In genomic region chr5:73215525-73215890, GRCh38 we compare ENCODE assay signal across 10 cellular contexts. TPM values are rescaled to one million over a fixed set of nuclear protein-coding genes. Genes with fewer than 3 reads are reported as not detected.
DNase-seq lines count a peak whose midpoint lies in the region; ATAC-seq lines count a peak whose summit lies in the region.
"Had no signal": no experiment of that assay in that cellular context is flagged by ENCODE, and none has a peak within 500 bp of the region (broad histone marks: within the 10 kb centered on the region; RNA-seq: fewer than 3 reads in every experiment).

No MANE protein-coding gene starts in this region.

- peaks cover 0 to 14% (median 6%) of the 10 kb centered on the region in 7 donors for H3K4me1 Mint-ChIP-seq in naive thymus-derived CD4-positive, alpha-beta T cell

- no peak for DNase-seq in MG63
- no peak for DNase-seq in naive thymus-derived CD4-positive, alpha-beta T cell
- no peak for DNase-seq in iPS-NIHi7 (ENCODE audit: extremely low spot score)
- DNase-seq in AML-193 (lab: John Stamatoyannopoulos, UW) = no peak
- DNase-seq in Ammon's horn (ENCODE audit: low spot score) = no peak
- DNase-seq: DND-41 had no signal

- H3K9me3 Mint-ChIP-seq in naive thymus-derived CD4-positive, alpha-beta T cell = peaks cover 0 to 22% (median 4%) of the 10 kb centered on the region in 11 donors

- H3K36me3 Mint-ChIP-seq in naive thymus-derived CD4-positive, alpha-beta T cell = no peaks in the 10 kb centered on the region

- peak overlapping the region; percentile 94 for H2AFZ ChIP-seq in ACC112 (ENCODE audit: low read length, unreplicated experiment)

- no peaks in the 10 kb centered on the region for H3K36me3 ChIP-seq in ACC112 (ENCODE audit: insufficient read depth, low read length)
- H3K36me3 ChIP-seq in MG63 = no peaks in the 10 kb centered on the region
- no peaks in the 10 kb centered on the region for H3K36me3 ChIP-seq in esophagus (ENCODE audit: control insufficient read depth in 2 of 2, insufficient read depth in 2 of 2, low read length in 1 of 2)
- H3K36me3 ChIP-seq in naive thymus-derived CD4-positive, alpha-beta T cell (ENCODE audit: control insufficient read depth in 2 of 3, insufficient read depth in 3 of 3, low read length in 3 of 3) = no peaks in the 10 kb centered on the region

- 12 to 17% methylated on average over 10 of the region's 10 CpGs for WGBS in esophagus, 2 donors

- intact Hi-C loops in naive thymus-derived CD4-positive, alpha-beta T cell (cut with micrococcal nuclease) = loop anchor here in 1 of 2 donors (5.0 kb wide), 1 partner anchor 82 kb away; no protein-coding TSS in a partner anchor

- H3K27me3 ChIP-seq in ACC112 (ENCODE audit: insufficient read depth, low read length) (no peaks in the 10 kb centered on the region), MG63 (no peaks in the 10 kb centered on the region), esophagus (ENCODE audit: control insufficient read depth in 1 of 2, insufficient read depth in 2 of 2, low read length in 2 of 2) (peaks cover 0 to 3% of the 10 kb centered on the region in 2 donors)
- peaks cover 11 to 15% of the 10 kb centered on the region in 2 donors for H3K27me3 ChIP-seq in naive thymus-derived CD4-positive, alpha-beta T cell (ENCODE audit: control insufficient read depth in 2 of 2, insufficient read depth in 2 of 2, low read length in 2 of 2)

- peaks cover 19% of the 10 kb centered on the region for H3K4me1 ChIP-seq in ACC112 (ENCODE audit: control insufficient read depth, insufficient read depth, low read length, unreplicated experiment)
- H3K4me1 ChIP-seq in esophagus (ENCODE audit: control insufficient read depth in 2 of 2, insufficient read depth in 2 of 2, low read length in 1 of 2) = peaks cover 0 to 3% of the 10 kb centered on the region in 2 donors
- no peaks in the 10 kb centered on the region for H3K4me1 ChIP-seq in naive thymus-derived CD4-positive, alpha-beta T cell (ENCODE audit: control insufficient read depth in 2 of 2, insufficient read depth in 2 of 2, low read length in 2 of 2)

- H3K4me3 Mint-ChIP-seq in naive thymus-derived CD4-positive, alpha-beta T cell = peak overlapping the region in 8 of 10 donors; percentile 31 to 73 (median 62)

- H3K9me3 ChIP-seq in MG63 (no peaks in the 10 kb centered on the region), esophagus (ENCODE audit: control insufficient read depth in 2 of 2, insufficient read depth in 1 of 2, low read depth in 1 of 2, low read length in 1 of 2) (peaks cover 0 to 2% of the 10 kb centered on the region in 2 donors)
- no peaks in the 10 kb centered on the region for H3K9me3 ChIP-seq in naive thymus-derived CD4-positive, alpha-beta T cell (ENCODE audit: control insufficient read depth in 2 of 3, low read length in 3 of 3)

- H3K27ac ChIP-seq in ACC112 (ENCODE audit: low read depth, low read length) = no peak overlapping the region
- no peak overlapping the region for H3K27ac ChIP-seq in esophagus (ENCODE audit: low read depth in 2 of 2, low read length in 1 of 2)
- no peak overlapping the region for H3K27ac ChIP-seq in naive thymus-derived CD4-positive, alpha-beta T cell (ENCODE audit: low read depth, low read length)

- H3K79me2 ChIP-seq in ACC112 (ENCODE audit: control insufficient read depth, insufficient read depth, low read length, unreplicated experiment) = no peaks in the 10 kb centered on the region

- H3K27me3 Mint-ChIP-seq in naive thymus-derived CD4-positive, alpha-beta T cell = peaks cover 70 to 86% (median 82%) of the 10 kb centered on the region in 5 donors

- CTCF ChIA-PET in naive thymus-derived CD4-positive, alpha-beta T cell (lab: Charles Lee) = interaction anchor here (0.8 to 2.0 kb wide), 3 partner anchors 9 to 296 kb away, joined by 3 to 6 read pairs (median 6); no protein-coding TSS in a partner anchor

- no peak overlapping the region for H3K27ac Mint-ChIP-seq in naive thymus-derived CD4-positive, alpha-beta T cell

- peak overlapping the region; percentile 76 for H3K4me3 ChIP-seq in ACC112 (ENCODE audit: low read depth, low read length)
- H3K4me3 ChIP-seq in MG63 = peak overlapping the region; percentile 45
- peak overlapping the region; percentile 30 to 36 for H3K4me3 ChIP-seq in esophagus (ENCODE audit: low read depth in 1 of 2, low read length in 2 of 2)
- H3K4me3 ChIP-seq in naive thymus-derived CD4-positive, alpha-beta T cell (ENCODE audit: low read length) = no peak overlapping the region

- POLR2A ChIA-PET in naive thymus-derived CD4-positive, alpha-beta T cell (lab: Charles Lee) = no interaction called here

- peak; percentile 39 for ATAC-seq in naive thymus-derived CD4-positive, alpha-beta T cell
- no peak for ATAC-seq in GM18520 (IDR thresholded peaks at IDR 0.05; ENCODE audit: unreplicated experiment)

RNA-seq across cellular contexts. Expression of gene TMEM174, which starts 42.5 kb away (rescaled TPM):
- not detected in 2 replicates for total RNA-seq in MG63 (2014; rRNA removed; shearing (Covaris generic); ENCODE audit: low replicate concordance)
- not detected for polyA plus RNA-seq in esophagus
- not detected for total RNA-seq in naive thymus-derived CD4-positive, alpha-beta T cell
- not detected for polyA plus RNA-seq in naive thymus-derived CD4-positive, alpha-beta T cell
- total RNA-seq: mononuclear cell had no signal
